16 cellular contexts compared by ENCODE assay signal in the genomic region with DNA sequence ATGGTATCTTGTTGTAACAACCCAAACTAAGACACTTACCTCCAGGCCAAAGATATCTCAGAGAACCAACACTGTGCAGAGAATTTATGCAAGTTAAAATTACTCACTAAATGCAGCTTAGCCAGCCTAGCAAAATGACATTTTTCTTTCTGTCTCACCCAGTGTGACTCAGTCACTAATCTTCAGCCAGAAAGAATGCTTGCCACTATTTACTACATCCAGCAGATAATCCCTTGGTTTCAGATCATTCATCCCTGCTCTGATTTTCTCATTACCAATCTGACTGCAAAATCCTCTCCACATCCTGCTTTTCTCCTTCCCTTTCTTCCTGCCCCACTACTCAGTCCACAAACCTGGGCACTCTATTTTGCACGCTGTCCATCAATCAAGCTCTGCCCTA.
A peak's percentile ranks its signal among the peaks of the same experiment; 100 is the strongest.
DNase-seq lines count a peak whose midpoint lies in the region; ATAC-seq and TF ChIP-seq lines count a peak whose summit lies in the region.
"Had no signal": no experiment of that assay in that cellular context is flagged by ENCODE, and none has a peak within 500 bp of the region (broad histone marks: within the 10 kb centered on the region; RNA-seq: fewer than 3 reads in every experiment).

No MANE protein-coding gene starts in this region.

- H2BK20ac ChIP-seq in H9 (ENCODE audit: low read depth, low read length, poor library complexity, severe bottlenecking) = no peak overlapping the region

- no peak overlapping the region for H2BK120ac ChIP-seq in H9 (ENCODE audit: low read depth, low read length, poor library complexity, severe bottlenecking)

- H4K8ac ChIP-seq in H9 (replicated peaks; ENCODE audit: insufficient read length, low read depth, low read length) = no peak overlapping the region

- H3K36me3 Mint-ChIP-seq in H9 (ENCODE audit: insufficient read depth in 1 of 3, low read depth in 3 of 3) = peaks cover 0 to 4% (median 2%) of the 10 kb centered on the region in 3 experiments; a peak in 2 of 7 replicates
- H3K36me3 Mint-ChIP-seq: activated naive CD8-positive, alpha-beta T cell treated with anti-CD3 and anti-CD28 coated beads, Interleukin-2, amount 10 ng/mL, durations not matched to agents 7 days and 5 days had no signal

- H3K9me3 Mint-ChIP-seq in H9 = peaks cover 0 to 4% of the 10 kb centered on the region in 2 experiments; a peak in 1 of 5 replicates
- H3K9me3 Mint-ChIP-seq: activated naive CD8-positive, alpha-beta T cell treated with anti-CD3 and anti-CD28 coated beads, Interleukin-2, amount 10 ng/mL, durations not matched to agents 7 days and 5 days had no signal

- no peak overlapping the region for H4K91ac ChIP-seq in H9 (ENCODE audit: insufficient read length, low read depth, low read length)

- H3T11ph ChIP-seq in H9 (ENCODE audit: low read length) = no peak overlapping the region

- 68 to 94% (median 89%) methylated on average over 1 of the region's 1 CpG for WGBS in spleen, 5 donors
- no CpG with 5 or more reads among the region's 1 CpG for WGBS in H9 (ENCODE audit: extremely low coverage, insufficient read length, low lambda C conversion rate)

- no peak overlapping the region for H2BK5ac ChIP-seq in H9 (ENCODE audit: insufficient read length, low read length)

- no peaks in the 10 kb centered on the region for H3K4me1 ChIP-seq in foreskin keratinocyte
- H3K4me1 ChIP-seq in skeletal muscle satellite cell (ENCODE audit: control insufficient read depth, insufficient read depth, low read length) = peaks cover 37% of the 10 kb centered on the region
- no peaks in the 10 kb centered on the region for H3K4me1 ChIP-seq in spleen
- H3K4me1 ChIP-seq in H9 (ENCODE audit: insufficient read depth, low read length) = no peaks in the 10 kb centered on the region
- H3K4me1 ChIP-seq: prostate gland had no signal

- TF ChIP-seq POLR2A in spleen (IDR thresholded peaks at IDR 0.05) = no peak

- no peak overlapping the region for H2BK12ac ChIP-seq in H9 (ENCODE audit: insufficient read length, low read depth, low read length)

- H3K79me1 ChIP-seq in H9 (ENCODE audit: insufficient read depth, low read depth, low read length, poor library complexity, severe bottlenecking) = no peaks in the 10 kb centered on the region

- H3K23me2 ChIP-seq in H9 (ENCODE audit: insufficient read length, low read depth, low read length, poor library complexity, severe bottlenecking) = no peaks in the 10 kb centered on the region

- H3K4me2 ChIP-seq in skeletal muscle satellite cell (ENCODE audit: low read length) (peak overlapping the region; percentile 38), H9 (ENCODE audit: insufficient read depth, insufficient read length, low read length) (no peak overlapping the region)

- TF ChIP-seq CTCF in astrocyte of the spinal cord (IDR thresholded peaks at IDR 0.05; ENCODE audit: low read depth, low read length) = no peak
- no peak for TF ChIP-seq CTCF in foreskin keratinocyte (conservative IDR thresholded peaks at IDR 0.05)
- TF ChIP-seq CTCF in spleen (IDR thresholded peaks at IDR 0.05 in 8 of 11, conservative IDR thresholded peaks at IDR 0.05 in 3 of 11) = no peak
- no peak for TF ChIP-seq CTCF in H9 (conservative IDR thresholded peaks at IDR 0.05)
- no peak for TF ChIP-seq CTCF in GM10266 (IDR thresholded peaks at IDR 0.05; ENCODE audit: control insufficient read depth, insufficient read depth, low read depth, missing control alignments)

- H3K18ac ChIP-seq in H9 (ENCODE audit: insufficient read length, low read depth, low read length) = no peak overlapping the region

- ATAC-seq in foreskin keratinocyte = peak; percentile 81

- no peak overlapping the region for H3K56ac ChIP-seq in H9 (ENCODE audit: insufficient read length, low read depth, low read length)

- H3K23ac ChIP-seq in H9 (ENCODE audit: insufficient read length, low read depth, low read length) = no peak overlapping the region

- H3K36me3 ChIP-seq in skeletal muscle satellite cell (ENCODE audit: insufficient read depth, low read length) = no peaks in the 10 kb centered on the region
- no peaks in the 10 kb centered on the region for H3K36me3 ChIP-seq in spleen
- H3K36me3 ChIP-seq: prostate gland had no signal

- H2BK15ac ChIP-seq in H9 (ENCODE audit: low read depth, low read length) = no peak overlapping the region

- H3K14ac ChIP-seq in H9 (ENCODE audit: insufficient read depth, low read length) = no peak overlapping the region

- no peaks in the 10 kb centered on the region for H3K27me3 Mint-ChIP-seq in H9 (ENCODE audit: low read depth)
- H3K27me3 Mint-ChIP-seq: type B pancreatic cell had no signal

- no peak overlapping the region for H2AK5ac ChIP-seq in H9 (ENCODE audit: insufficient read length, low read length)

- DNase-seq in HS-27A (ENCODE audit: low read depth) = peak; percentile 45
- peak; percentile 60 for DNase-seq in astrocyte of the spinal cord (ENCODE audit: low read depth, low spot score)
- peak; percentile 15 to 59 for DNase-seq in foreskin keratinocyte
- no peak for DNase-seq in spleen
- DNase-seq in H9 = no peak
- DNase-seq in GM10266 (ENCODE audit: extremely low spot score) = no peak
- no peak for DNase-seq in SKM-1 treated with dmso at 0.1 percent for 144 hours (lab: John Stamatoyannopoulos, UW; ENCODE audit: unreplicated experiment)
- DNase-seq: activated naive CD8-positive, alpha-beta T cell treated with anti-CD3 and anti-CD28 coated beads, Interleukin-2, amount 10 ng/mL, durations not matched to agents 7 days and 5 days; dermis blood vessel endothelial cell; DND-41; NCI-H1105; stimulated activated CD8-positive, alpha-beta memory T cell treated with anti-CD3 and anti-CD28 coated beads, Interleukin-4, amount 100 ng/mL, for 48 hours had no signal

- H3K4me1 Mint-ChIP-seq in H9 = peaks cover 13 to 15% of the 10 kb centered on the region in 2 experiments
- H3K4me1 Mint-ChIP-seq: activated naive CD8-positive, alpha-beta T cell treated with anti-CD3 and anti-CD28 coated beads, Interleukin-2, amount 10 ng/mL, durations not matched to agents 7 days and 5 days had no signal

- H3K27ac Mint-ChIP-seq in H9 = no peak overlapping the region
- H3K27ac Mint-ChIP-seq: activated naive CD8-positive, alpha-beta T cell treated with anti-CD3 and anti-CD28 coated beads, Interleukin-2, amount 10 ng/mL, durations not matched to agents 7 days and 5 days; type B pancreatic cell had no signal

- no peak overlapping the region for H3K4me3 Mint-ChIP-seq in H9
- H3K4me3 Mint-ChIP-seq: activated naive CD8-positive, alpha-beta T cell treated with anti-CD3 and anti-CD28 coated beads, Interleukin-2, amount 10 ng/mL, durations not matched to agents 7 days and 5 days; type B pancreatic cell had no signal

- no peak overlapping the region for H3K27ac ChIP-seq in foreskin keratinocyte
- H3K27ac ChIP-seq in spleen = no peak overlapping the region
- H3K27ac ChIP-seq in H9 (ENCODE audit: insufficient read length, low read depth, low read length) = no peak overlapping the region
- H3K27ac ChIP-seq: C4-2B, prostate gland had no signal

- H3K79me2 ChIP-seq in H9 (ENCODE audit: insufficient read depth, low read length) = no peaks in the 10 kb centered on the region

- no peak overlapping the region for H3K4me3 ChIP-seq in astrocyte of the spinal cord (ENCODE audit: low read depth, low read length)
- no peak overlapping the region for H3K4me3 ChIP-seq in skeletal muscle satellite cell (ENCODE audit: low read length)
- no peak overlapping the region for H3K4me3 ChIP-seq in spleen
- H3K4me3 ChIP-seq: prostate gland had no signal

- H3K27me3 ChIP-seq in foreskin keratinocyte (no peaks in the 10 kb centered on the region), skeletal muscle satellite cell (ENCODE audit: control insufficient read depth, insufficient read depth, low read length) (no peaks in the 10 kb centered on the region), spleen (replicated peaks in 1 of 7) (no peaks in the 10 kb centered on the region), H9 (ENCODE audit: insufficient read depth, low read length) (no peaks in the 10 kb centered on the region)

- no peaks in the 10 kb centered on the region for H3K9me3 ChIP-seq in skeletal muscle satellite cell (replicated peaks; ENCODE audit: low read length)
- no peaks in the 10 kb centered on the region for H3K9me3 ChIP-seq in spleen
- no peaks in the 10 kb centered on the region for H3K9me3 ChIP-seq in H9 (ENCODE audit: control insufficient read depth, low read depth, low read length)
- H3K9me3 ChIP-seq: prostate gland had no signal

- intact Hi-C loops in spleen (cut with DNase I; ENCODE audit: low total_unique reads) = no loop called here

- no peaks in the 10 kb centered on the region for H4K20me1 ChIP-seq in H9 (ENCODE audit: control insufficient read depth, insufficient read depth, insufficient read length)

- no peak overlapping the region for H2AFZ ChIP-seq in H9 (ENCODE audit: low read length)

- in situ Hi-C loops in astrocyte of the spinal cord (cut with HindIII; ENCODE audit: low sequenced_read_pairs) = no loop called here

- H4K5ac ChIP-seq in H9 (ENCODE audit: insufficient read length, low read depth, low read length) = no peak overlapping the region

- H3K4ac ChIP-seq in H9 (ENCODE audit: low read depth, low read length) = no peak overlapping the region

- no peak overlapping the region for H3K9ac ChIP-seq in skeletal muscle satellite cell (ENCODE audit: low read depth, low read length)
- H3K9ac ChIP-seq in H9 (ENCODE audit: extremely low read depth, insufficient read length, low read length) = no peak overlapping the region

Comparison
In these comparisons a context has a peak if more than half of its experiments do, and no peak if none do; other contexts are left out.
1. DNase-seq: peak in HS-27A (single experiment), astrocyte of the spinal cord (single experiment) and foreskin keratinocyte (2 of 2); none in spleen (single experiment), H9 (single experiment), GM10266 (single experiment) and SKM-1 treated with dmso at 0.1 percent for 144 hours (single experiment).